ENCODE assay signal across 1 cellular context in genomic region chr20:45812157-45813005, GRCh38.
A peak's percentile ranks its signal among the peaks of the same experiment; 100 is the strongest.
TF ChIP-seq lines count a peak whose summit lies in the region.

UBE2C (plus strand) TSS chr20:45812644; CDS start chr20:45812696, 52 bp downstream.

TF ChIP-seq in GM12878, 131 proteins besides CTCF, POLR2A, EP300 and RAD21 (continued from another document):
- TF ChIP-seq IRF5 (IDR thresholded peaks at IDR 0.05; ENCODE audit: borderline replicate concordance) (no peak), BMI1 (IDR thresholded peaks at IDR 0.05; ENCODE audit: borderline replicate concordance) (no peak), ZZZ3 (IDR thresholded peaks at IDR 0.05; ENCODE audit: control insufficient read depth, insufficient read length, low read depth) (no peak), MTA3 (IDR thresholded peaks at IDR 0.05; ENCODE audit: borderline replicate concordance, low read length) (no peak), ZNF207 (IDR thresholded peaks at IDR 0.05; ENCODE audit: borderline replicate concordance) (no peak), NFYA (IDR thresholded peaks at IDR 0.05; ENCODE audit: borderline replicate concordance, low read depth, low read length) (peak; percentile 95), HSF1 (IDR thresholded peaks at IDR 0.05; ENCODE audit: low read depth, low read length) (no peak), PML (IDR thresholded peaks at IDR 0.05; ENCODE audit: low read length) (no peak), BCL11A (IDR thresholded peaks at IDR 0.05; ENCODE audit: low read depth, low read length) (no peak), ELK1 (IDR thresholded peaks at IDR 0.05; ENCODE audit: low read depth, low read length) (no peak), STAT3 (IDR thresholded peaks at IDR 0.05; ENCODE audit: low read depth, low read length) (no peak), NR2C2 (IDR thresholded peaks at IDR 0.05; ENCODE audit: borderline replicate concordance, control insufficient read depth, insufficient read length, low read depth) (no peak), MYC (IDR thresholded peaks at IDR 0.05; ENCODE audit: insufficient read depth, insufficient read length, insufficient replicate concordance, low read length, severe bottlenecking) (peak; percentile 43), SP1 (IDR thresholded peaks at IDR 0.05; ENCODE audit: low read depth, low read length) (peak; percentile 100), EED (IDR thresholded peaks at IDR 0.05; ENCODE audit: low read depth) (no peak), EZH2 (IDR thresholded peaks at IDR 0.05; ENCODE audit: borderline replicate concordance, control insufficient read depth, low read depth, low read length) (no peak), ZNF24 (IDR thresholded peaks at IDR 0.05) (no peak), RAD51 (IDR thresholded peaks at IDR 0.05) (peak; percentile 84), CREB1 (IDR thresholded peaks at IDR 0.05; ENCODE audit: low read depth) (peak; percentile 77), RBBP5 (conservative IDR thresholded peaks at IDR 0.05) (no peak), USF1 (IDR thresholded peaks at IDR 0.05; ENCODE audit: borderline replicate concordance, extremely low read length, insufficient read depth, low read depth, low read length) (peak; percentile 79), RELA (IDR thresholded peaks at IDR 0.05; ENCODE audit: borderline replicate concordance, partially characterized antibody) (no peak), CHD1 (IDR thresholded peaks at IDR 0.05; ENCODE audit: low read depth, low read length) (no peak; the same call in 1 of the 2 replicates), ZNF217 (IDR thresholded peaks at IDR 0.05) (no peak), TARDBP (IDR thresholded peaks at IDR 0.05; ENCODE audit: borderline replicate concordance) (no peak), TCF7 (IDR thresholded peaks at IDR 0.05; ENCODE audit: borderline replicate concordance) (no peak), MAX (IDR thresholded peaks at IDR 0.05; ENCODE audit: low read depth, low read length) (peak; percentile 67), MEF2B (IDR thresholded peaks at IDR 0.05; ENCODE audit: partially characterized antibody, poor library complexity, severe bottlenecking) (peak; percentile 48), CEBPB (IDR thresholded peaks at IDR 0.05; ENCODE audit: borderline replicate concordance in 1 of 2, low read depth in 2 of 2, low read length in 2 of 2) (no peak), PRDM15 (CRISPR knock-in tag; IDR thresholded peaks at IDR 0.05) (no peak), TAF1 (IDR thresholded peaks at IDR 0.05; ENCODE audit: borderline replicate concordance, low read depth, low read length) (0 out of 2 replicates have a peak, but pooled peaks have one; percentile 47), FOXM1 (IDR thresholded peaks at IDR 0.05; ENCODE audit: low read depth, low read length) (peak; percentile 98), USF2 (IDR thresholded peaks at IDR 0.05; ENCODE audit: borderline replicate concordance, low read depth, low read length) (peak; percentile 68), NR2C1 (IDR thresholded peaks at IDR 0.05) (no peak), SIX5 (IDR thresholded peaks at IDR 0.05; ENCODE audit: low read depth, low read length, severe bottlenecking) (no peak), WRNIP1 (IDR thresholded peaks at IDR 0.05; ENCODE audit: borderline replicate concordance, low read depth, low read length) (no peak), GABPA (IDR thresholded peaks at IDR 0.05; ENCODE audit: low read depth) (no peak), ZNF687 (IDR thresholded peaks at IDR 0.05) (no peak), SMC3 (IDR thresholded peaks at IDR 0.05; ENCODE audit: borderline replicate concordance, low read length) (no peak), CBFB (IDR thresholded peaks at IDR 0.05; ENCODE audit: low read depth) (peak; percentile 24; the same call in 1 of the 2 replicates), BCLAF1 (IDR thresholded peaks at IDR 0.05) (no peak), E2F8 (IDR thresholded peaks at IDR 0.05; ENCODE audit: low read depth, partially characterized antibody) (no peak), POU2F2 (IDR thresholded peaks at IDR 0.05; ENCODE audit: borderline replicate concordance, low read depth, low read length) (peak; percentile 42; the same call in 1 of the 3 replicates), PAX8 (IDR thresholded peaks at IDR 0.05) (no peak)
TF ChIP-seq in GM12878: peak in this region for 43.
